Comparison of ENCODE assay signal across 3 cellular contexts in genomic region chr5:1119312-1119831, GRCh38.
A peak's percentile ranks its signal among the peaks of the same experiment; 100 is the strongest.
TF ChIP-seq lines count a peak whose summit lies in the region.

No MANE protein-coding gene starts in this region.

TF ChIP-seq in HEK293, 187 proteins besides CTCF, POLR2A, EP300 and RAD21:
- peak; percentile 46 for TF ChIP-seq ZFHX2 (tag by site-specific recombination; conservative IDR thresholded peaks at IDR 0.05)
- TF ChIP-seq ZNF600 (tag by site-specific recombination; IDR thresholded peaks at IDR 0.05), result no peak
- TF ChIP-seq EGR2 (tag by site-specific recombination; IDR thresholded peaks at IDR 0.05; ENCODE audit: low read depth), result peak; percentile 26; the same call in 1 of the 2 replicates
- no peak for TF ChIP-seq ZNF37A (tag by site-specific recombination; IDR thresholded peaks at IDR 0.05)

TF ChIP-seq in K562, 482 proteins besides CTCF, POLR2A, EP300 and RAD21:
- TF ChIP-seq ZBTB33 (CRISPR knock-in tag; IDR thresholded peaks at IDR 0.05) (0 out of 2 replicates have a peak, but pooled peaks have one; percentile 25), HMGN3 (IDR thresholded peaks at IDR 0.05; ENCODE audit: borderline replicate concordance, extremely low read depth, insufficient read length, low read depth, low read length) (no peak), ZNF512 (tag; IDR thresholded peaks at IDR 0.05) (no peak), E2F8 (IDR thresholded peaks at IDR 0.05; ENCODE audit: low read depth, partially characterized antibody) (no peak), FOXP1 (CRISPR knock-in tag; IDR thresholded peaks at IDR 0.05) (no peak), ARHGAP35 (IDR thresholded peaks at IDR 0.05; ENCODE audit: partially characterized antibody) (no peak), NUFIP1 (IDR thresholded peaks at IDR 0.05; ENCODE audit: partially characterized antibody) (no peak), HNRNPLL (IDR thresholded peaks at IDR 0.05; ENCODE audit: low read depth, low read length, poor library complexity, severe bottlenecking) (no peak)

TF ChIP-seq in liver, 16 proteins besides CTCF, POLR2A, EP300 and RAD21:
- peak; percentile 84 for TF ChIP-seq HNF4G (IDR thresholded peaks at IDR 0.05)
- no peak for TF ChIP-seq FOXA1 (IDR thresholded peaks at IDR 0.05)
- peak; percentile 84 for TF ChIP-seq YY1 (IDR thresholded peaks at IDR 0.05)
- no peak for TF ChIP-seq ZBTB33 (IDR thresholded peaks at IDR 0.05)
- TF ChIP-seq ATF3 (IDR thresholded peaks at IDR 0.05), result no peak
- peak; percentile 18 for TF ChIP-seq FOXA2 (IDR thresholded peaks at IDR 0.05)
- TF ChIP-seq RXRA (IDR thresholded peaks at IDR 0.05), result peak; percentile 91 to 95
- TF ChIP-seq SP1 (IDR thresholded peaks at IDR 0.05), result peak; percentile 96
- TF ChIP-seq TAF1 (conservative IDR thresholded peaks at IDR 0.05), result no peak
- TF ChIP-seq EGR1 (IDR thresholded peaks at IDR 0.05; ENCODE audit: low read depth in 2 of 2), result peak; percentile 66 to 87
- peak; percentile 71 for TF ChIP-seq REST (IDR thresholded peaks at IDR 0.05)
- peak; percentile 93 to 94 for TF ChIP-seq HNF4A (conservative IDR thresholded peaks at IDR 0.05)
- peak; percentile 93 for TF ChIP-seq MAX (IDR thresholded peaks at IDR 0.05)
- peak; percentile 62 for TF ChIP-seq NR2F2 (IDR thresholded peaks at IDR 0.05)
- TF ChIP-seq GABPA (IDR thresholded peaks at IDR 0.05 in 1 of 2, conservative IDR thresholded peaks at IDR 0.05 in 1 of 2), result no peak
- no peak for TF ChIP-seq JUND (IDR thresholded peaks at IDR 0.05)
